Comparison of ENCODE assay signal across 8 cellular contexts in the genomic region with DNA sequence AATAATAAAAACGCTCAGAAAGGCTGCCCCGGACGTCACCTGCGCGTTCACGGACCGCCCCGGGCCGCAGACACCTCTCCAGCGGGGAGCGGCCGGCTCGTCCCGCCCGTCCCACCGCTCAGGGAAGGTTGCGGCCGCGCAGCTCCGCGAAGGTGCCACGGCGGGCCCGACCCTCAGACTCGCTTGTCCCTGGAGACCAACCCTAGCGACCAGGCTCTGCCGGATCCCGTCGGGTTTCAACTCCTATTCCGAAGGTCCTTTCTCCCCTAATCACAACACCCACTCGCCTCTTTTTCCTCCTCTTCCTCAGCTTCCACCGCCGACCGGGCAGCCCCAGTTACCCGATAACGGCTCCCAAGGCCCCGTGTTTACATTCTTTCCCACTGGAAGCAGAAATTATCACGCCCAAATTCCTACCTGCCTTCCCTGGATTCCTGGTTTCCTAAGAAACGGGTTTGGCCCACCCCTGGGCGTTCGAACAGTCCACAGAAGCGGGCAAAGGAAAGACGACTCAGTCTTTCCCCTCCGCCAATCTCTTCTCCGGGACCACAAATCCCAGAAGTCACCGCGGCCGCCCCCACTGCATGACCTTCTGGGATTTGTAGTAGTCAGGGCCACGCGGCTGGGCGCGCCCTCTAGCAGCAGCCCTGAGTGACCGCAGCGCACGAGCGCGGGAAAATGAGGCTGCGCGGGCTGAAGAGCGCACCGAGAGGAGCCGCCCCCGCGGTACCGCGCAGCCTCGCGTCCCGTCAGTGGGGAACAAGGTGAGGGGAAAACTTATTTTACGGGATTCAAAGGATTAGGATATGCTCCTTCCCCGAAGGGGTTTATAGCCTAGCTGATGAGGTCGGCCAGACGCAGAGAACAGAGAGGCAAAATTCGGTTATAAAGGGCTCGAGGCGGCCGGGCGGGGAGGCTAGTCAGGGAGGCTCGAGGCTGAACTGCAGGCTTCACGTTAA. TPM values are rescaled to one million over a fixed set of nuclear protein-coding genes. Genes with fewer than 3 reads are reported as not detected.
DNase-seq lines count a peak whose midpoint lies in the region; ATAC-seq and TF ChIP-seq lines count a peak whose summit lies in the region.

A gene with protein sequence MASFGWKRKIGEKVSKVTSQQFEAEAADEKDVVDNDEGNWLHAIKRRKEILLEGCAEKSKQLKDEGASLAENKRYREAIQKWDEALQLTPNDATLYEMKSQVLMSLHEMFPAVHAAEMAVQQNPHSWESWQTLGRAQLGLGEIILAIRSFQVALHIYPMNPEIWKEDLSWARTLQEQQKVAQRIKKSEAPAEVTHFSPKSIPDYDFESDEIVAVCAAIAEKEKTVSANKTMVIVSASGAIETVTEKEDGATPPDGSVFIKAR (minus strand): TSS at position 555 of the 959 bp plus-strand sequence. CDS start 8,943 bp downstream, outside the sequence.

- DNase-seq in NCI-H1417 (lab: John Stamatoyannopoulos, UW) (peak; percentile 93 to 97 (median 96)), SW 1271 (lab: John Stamatoyannopoulos, UW) (peak; percentile 92 to 96), cardiac septum (ENCODE audit: low spot score) (peak; percentile 99), trophoblast cell (peak; percentile 97), type B pancreatic cell (ENCODE audit: extremely low spot score, unreplicated experiment) (peak; percentile 94)

- peak within 1 kb of the TSS; percentile 23 for H2BK120ac ChIP-seq in trophoblast cell (ENCODE audit: insufficient read depth, low read length, poor library complexity)

- peak within 1 kb of the TSS; percentile 84 for H3K4me3 ChIP-seq in trophoblast cell (ENCODE audit: low read depth, low read length)

- peak; percentile 92 for ATAC-seq in HG02763 (IDR thresholded peaks at IDR 0.05; ENCODE audit: unreplicated experiment)

- H4K12ac ChIP-seq in trophoblast cell (ENCODE audit: low read depth, low read length) = peak within 1 kb of the TSS; percentile 36

- 6 to 7% (median 6%) methylated on average over 80 of the region's 80 CpGs for WGBS in adipose tissue, 3 donors
- no CpG with 5 or more reads among the region's 80 CpGs for WGBS in trophoblast cell (ENCODE audit: extremely low coverage, insufficient coverage, insufficient read length)

- H3K9me3 ChIP-seq in trophoblast cell (ENCODE audit: insufficient read depth, low read depth, low read length) = no peaks in the 10 kb centered on the region

- H3K4me1 Mint-ChIP-seq in type B pancreatic cell (ENCODE audit: unreplicated experiment) = no peaks in the 10 kb centered on the region

- no peak within 1 kb of the TSS for H2AK5ac ChIP-seq in trophoblast cell (ENCODE audit: low read length)

- H3K79me1 ChIP-seq in trophoblast cell (ENCODE audit: low read length) = no peaks in the 10 kb centered on the region

- H3K36me3 ChIP-seq in trophoblast cell (ENCODE audit: control insufficient read depth in 1 of 2, insufficient read depth in 2 of 2, low read length in 2 of 2) = peaks cover 0 to 3% of the 10 kb centered on the region in 2 experiments

- H3K27ac Mint-ChIP-seq in type B pancreatic cell = no peak within 1 kb of the TSS

- H4K8ac ChIP-seq in trophoblast cell (ENCODE audit: low read depth, low read length) = peak within 1 kb of the TSS; percentile 47

- peak within 1 kb of the TSS; percentile 80 for H3K9ac ChIP-seq in trophoblast cell (ENCODE audit: low read length)

- no peak within 1 kb of the TSS for H3K4me3 Mint-ChIP-seq in type B pancreatic cell

- H3K4ac ChIP-seq in trophoblast cell (ENCODE audit: low read depth, low read length) = no peak within 1 kb of the TSS

- TF ChIP-seq CTCF in GM12874 (IDR thresholded peaks at IDR 0.05; ENCODE audit: insufficient read depth, low read depth, low read length) (peak; percentile 77), type B pancreatic cell (conservative IDR thresholded peaks at IDR 0.05) (peak; percentile 67)

- H3K23ac ChIP-seq in trophoblast cell (ENCODE audit: low read length) = no peak within 1 kb of the TSS

- H4K91ac ChIP-seq in trophoblast cell (ENCODE audit: low read depth, low read length) = peak within 1 kb of the TSS; percentile 8

- H3K27me3 Mint-ChIP-seq in type B pancreatic cell = no peaks in the 10 kb centered on the region

- H3K79me2 ChIP-seq in trophoblast cell (ENCODE audit: control insufficient read depth, insufficient read depth, low read length, poor library complexity) = no peaks in the 10 kb centered on the region

- H2BK12ac ChIP-seq in trophoblast cell (ENCODE audit: low read length) = no peak within 1 kb of the TSS

- peak within 1 kb of the TSS; percentile 13 for H2AFZ ChIP-seq in trophoblast cell (ENCODE audit: insufficient read depth, low read length, poor library complexity)

- peak within 1 kb of the TSS; percentile 1 for H2BK5ac ChIP-seq in trophoblast cell (ENCODE audit: low read depth, low read length, poor library complexity)

- H3K27ac ChIP-seq in adipose tissue (ENCODE audit: low read depth, low read length) = peak within 1 kb of the TSS; percentile 36
- peak within 1 kb of the TSS; percentile 50 for H3K27ac ChIP-seq in trophoblast cell (ENCODE audit: low read depth, low read length)

- H3K27me3 ChIP-seq in trophoblast cell (ENCODE audit: insufficient read depth, low read length) = no peaks in the 10 kb centered on the region

- intact Hi-C loops in cardiac septum (cut with DNase I) = loop anchor here (1.0 to 5.0 kb wide), 2 partner anchors 80 to 127 kb away; partner anchors contain the start of gene RPL37

- peaks cover 5% of the 10 kb centered on the region for H3K9me3 Mint-ChIP-seq in type B pancreatic cell

- peak within 1 kb of the TSS; percentile 58 for H3K14ac ChIP-seq in trophoblast cell (ENCODE audit: low read length)

- H3K4me1 ChIP-seq in trophoblast cell (ENCODE audit: control insufficient read depth in 1 of 2, insufficient read depth in 2 of 2, low read length in 2 of 2) = no peaks in the 10 kb centered on the region

- H3K18ac ChIP-seq in trophoblast cell (ENCODE audit: low read length) = no peak within 1 kb of the TSS

- H3K36me3 Mint-ChIP-seq in type B pancreatic cell = peaks cover 20% of the 10 kb centered on the region

- H3K4me2 ChIP-seq in trophoblast cell (ENCODE audit: low read length) = peak within 1 kb of the TSS; percentile 75

RNA-seq across cellular contexts. Expression of the gene that starts here (rescaled TPM):
- polyA plus RNA-seq in adipose tissue = 1 to 10 TPM; 3.6 to 5.3 (median 4.9) TPM
- total RNA-seq in cardiac septum = 19.1 TPM
- polyA plus RNA-seq in trophoblast cell (2013) = 3.8 and 4.0 TPM in 2 replicates
- 11.3 and 15.8 TPM in 2 replicates for total RNA-seq in type B pancreatic cell (ENCODE audit: low replicate concordance)

Comparison
In these comparisons a context has a peak if more than half of its experiments do, and no peak if none do; other contexts are left out.
1. Peak in every context shown above with its lines: DNase-seq, ATAC-seq, H3K4me3 ChIP-seq and H3K27ac ChIP-seq.